8 cellular contexts compared by ENCODE assay signal in genomic region chr7:74454059-74454947, GRCh38. TPM values are rescaled to one million over a fixed set of nuclear protein-coding genes. Genes with fewer than 3 reads are reported as not detected.
DNase-seq lines count a peak whose midpoint lies in the region; ATAC-seq, FAIRE-seq and TF ChIP-seq lines count a peak whose summit lies in the region.

No MANE protein-coding gene starts in this region.

- H4K20me1 ChIP-seq in DND-41 (ENCODE audit: insufficient read depth, low read length), result 0 out of 2 replicates have a peak, but pooled peaks cover 3% of the 10 kb centered on the region

- peaks cover 0 to 5% (median 0%) of the 10 kb centered on the region in 5 donors for H3K36me3 Mint-ChIP-seq in naive thymus-derived CD4-positive, alpha-beta T cell
- peaks cover 0 to 3% of the 10 kb centered on the region in 2 donors for H3K36me3 Mint-ChIP-seq in CD14-positive monocyte

- H3K4me3 ChIP-seq in DND-41 (ENCODE audit: low read depth in 1 of 2, low read length in 2 of 2) (peak overlapping the region; percentile 23 to 56; a peak in 3 of 4 replicates), RWPE2 (ENCODE audit: severe bottlenecking) (peak overlapping the region; percentile 53), endocrine pancreas (ENCODE audit: control insufficient read depth, insufficient read depth, low read length) (no peak overlapping the region)
- H3K4me3 ChIP-seq in naive thymus-derived CD4-positive, alpha-beta T cell (ENCODE audit: low read length), result no peak overlapping the region

- DNase-seq in DND-41, result no peak
- no peak for DNase-seq in RWPE2 (ENCODE audit: low spot score)
- peak in 2 of 9 donors; percentile 22 to 50 for DNase-seq in naive thymus-derived CD4-positive, alpha-beta T cell
- no peak for DNase-seq in NCI-H2081 treated with DMSO at 0.1 percent for 48 hours (lab: John Stamatoyannopoulos, UW)
- no peak for DNase-seq in CD14-positive monocyte (ENCODE audit: low spot score)
- DNase-seq in HTR-8/SVneo (ENCODE audit: insufficient read length, low spot score), result no peak

- H3K9ac ChIP-seq in DND-41 (ENCODE audit: low read depth, low read length) (peak overlapping the region; percentile 68), endocrine pancreas (ENCODE audit: control insufficient read depth, insufficient read depth, low read length) (peak overlapping the region; percentile 87)

- peaks cover 8 to 19% (median 14%) of the 10 kb centered on the region in 7 donors for H3K4me1 Mint-ChIP-seq in naive thymus-derived CD4-positive, alpha-beta T cell
- peaks cover 13% of the 10 kb centered on the region for H3K4me1 Mint-ChIP-seq in CD14-positive monocyte

- H3K4me1 ChIP-seq in DND-41 (ENCODE audit: insufficient read depth, low read length) (peaks cover 27% of the 10 kb centered on the region), RWPE2 (ENCODE audit: insufficient read depth, poor library complexity, severe bottlenecking) (peaks cover 11% of the 10 kb centered on the region), endocrine pancreas (ENCODE audit: control insufficient read depth, insufficient read depth, low read length) (no peaks in the 10 kb centered on the region)
- H3K4me1 ChIP-seq in naive thymus-derived CD4-positive, alpha-beta T cell (ENCODE audit: control insufficient read depth in 2 of 2, insufficient read depth in 2 of 2, low read length in 2 of 2), result peaks cover 0 to 5% of the 10 kb centered on the region in 2 donors

- TF ChIP-seq CTCF in DND-41 (IDR thresholded peaks at IDR 0.05; ENCODE audit: borderline replicate concordance, extremely low read depth, low read length, poor library complexity, severe bottlenecking) (no peak), RWPE2 (IDR thresholded peaks at IDR 0.05; ENCODE audit: poor library complexity, severe bottlenecking) (no peak), CD14-positive monocyte (IDR thresholded peaks at IDR 0.05) (no peak)

- H3K27ac ChIP-seq in DND-41 (ENCODE audit: low read length), result peak overlapping the region; percentile 18; the same call in 1 of the 2 replicates
- H3K27ac ChIP-seq in RWPE2 (ENCODE audit: poor library complexity, severe bottlenecking), result peak overlapping the region; percentile 92
- H3K27ac ChIP-seq in naive thymus-derived CD4-positive, alpha-beta T cell (ENCODE audit: low read depth, low read length), result no peak overlapping the region

- H3K9me3 ChIP-seq in DND-41 (ENCODE audit: insufficient read depth, low read length, severe bottlenecking) (no peaks in the 10 kb centered on the region), RWPE2 (ENCODE audit: severe bottlenecking) (no peaks in the 10 kb centered on the region), endocrine pancreas (ENCODE audit: control insufficient read depth, low read length) (no peaks in the 10 kb centered on the region)
- H3K9me3 ChIP-seq in naive thymus-derived CD4-positive, alpha-beta T cell (ENCODE audit: control insufficient read depth in 2 of 3, low read length in 3 of 3), result no peaks in the 10 kb centered on the region

- intact Hi-C loops in naive thymus-derived CD4-positive, alpha-beta T cell (cut with micrococcal nuclease), result loop anchor here in 1 of 2 donors (1.0 to 10.0 kb wide), 3 partner anchors 200 to 1280 kb away; partner anchors contain the start of genes HIP1 and RFC2
- intact Hi-C loops in CD14-positive monocyte (cut with micrococcal nuclease), result loop anchor here (5.0 kb wide), 4 partner anchors 38 to 113 kb away; no protein-coding TSS in a partner anchor

- CTCF ChIA-PET in naive thymus-derived CD4-positive, alpha-beta T cell (lab: Charles Lee), result no interaction called here

- H3K79me2 ChIP-seq in DND-41 (ENCODE audit: insufficient read depth, low read length), result peaks cover 36% of the 10 kb centered on the region

- H3K9me3 Mint-ChIP-seq in naive thymus-derived CD4-positive, alpha-beta T cell, result peaks cover 0 to 5% (median 0%) of the 10 kb centered on the region in 11 donors
- peaks cover 0 to 10% (median 9%) of the 10 kb centered on the region in 7 donors for H3K9me3 Mint-ChIP-seq in CD14-positive monocyte

- H3K4me2 ChIP-seq in DND-41 (ENCODE audit: insufficient read depth, low read length), result peak overlapping the region; percentile 60

- no peak for ATAC-seq in DND-41 (ENCODE audit: insufficient read depth, low read depth)
- ATAC-seq in RWPE2 (ENCODE audit: low read depth), result no peak
- ATAC-seq in naive thymus-derived CD4-positive, alpha-beta T cell, result no peak
- ATAC-seq in GM19351 (IDR thresholded peaks at IDR 0.05; ENCODE audit: unreplicated experiment), result no peak

- no peaks in the 10 kb centered on the region for H3K27me3 ChIP-seq in DND-41 (ENCODE audit: insufficient read depth, low read length, poor library complexity)
- no peaks in the 10 kb centered on the region for H3K27me3 ChIP-seq in RWPE2 (ENCODE audit: insufficient read depth, poor library complexity, severe bottlenecking)
- H3K27me3 ChIP-seq in endocrine pancreas (ENCODE audit: control insufficient read depth, insufficient read depth, low read length), result no peaks in the 10 kb centered on the region
- no peaks in the 10 kb centered on the region for H3K27me3 ChIP-seq in naive thymus-derived CD4-positive, alpha-beta T cell (ENCODE audit: control insufficient read depth in 2 of 2, insufficient read depth in 2 of 2, low read length in 2 of 2)

- no peak overlapping the region for H2AFZ ChIP-seq in DND-41 (ENCODE audit: low read depth, low read length)

- FAIRE-seq in HTR-8/SVneo (lab: Jason Lieb, UNC), result no peak

- peak overlapping the region in 7 of 10 donors; percentile 26 to 87 (median 47) for H3K4me3 Mint-ChIP-seq in naive thymus-derived CD4-positive, alpha-beta T cell
- H3K4me3 Mint-ChIP-seq in CD14-positive monocyte, result no peak overlapping the region

- H3K27me3 Mint-ChIP-seq in naive thymus-derived CD4-positive, alpha-beta T cell, result peaks cover 0 to 35% (median 0%) of the 10 kb centered on the region in 5 donors
- peaks cover 30 to 43% (median 43%) of the 10 kb centered on the region in 3 donors for H3K27me3 Mint-ChIP-seq in CD14-positive monocyte (ENCODE audit: low read depth in 3 of 3)

- POLR2A ChIA-PET in naive thymus-derived CD4-positive, alpha-beta T cell (lab: Charles Lee), result no interaction called here

- H3K27ac Mint-ChIP-seq in naive thymus-derived CD4-positive, alpha-beta T cell, result peak overlapping the region in 2 of 9 donors; percentile 57 to 65
- H3K27ac Mint-ChIP-seq in CD14-positive monocyte, result no peak overlapping the region

- H3K36me3 ChIP-seq in DND-41 (ENCODE audit: insufficient read depth, low read length), result no peaks in the 10 kb centered on the region
- peaks cover 6% of the 10 kb centered on the region; the same call in 1 of the 2 replicates for H3K36me3 ChIP-seq in RWPE2 (ENCODE audit: low read depth)
- H3K36me3 ChIP-seq in endocrine pancreas (ENCODE audit: control insufficient read depth, insufficient read depth, low read length), result no peaks in the 10 kb centered on the region
- no peaks in the 10 kb centered on the region for H3K36me3 ChIP-seq in naive thymus-derived CD4-positive, alpha-beta T cell (ENCODE audit: control insufficient read depth in 2 of 3, insufficient read depth in 3 of 3, low read length in 3 of 3)

RNA-seq across cellular contexts. Expression of gene GTF2IRD1, which starts 0.6 kb away (rescaled TPM):
- total RNA-seq in naive thymus-derived CD4-positive, alpha-beta T cell, result 1 to 10 TPM in 2 of 5 experiments, under 1 TPM in 3; 0.82 to 5.6 (median 0.93) TPM
- under 1 TPM in 1 of 2 donors, not detected in 1; 0.07 TPM for polyA plus RNA-seq in naive thymus-derived CD4-positive, alpha-beta T cell
- polyA plus RNA-seq in CD14-positive monocyte, result not detected

Comparison
In these comparisons a context has a peak if more than half of its experiments do, and no peak if none do; other contexts are left out.
1. H3K4me3 ChIP-seq: peak in DND-41 (2 of 2) and RWPE2 (single experiment); none in endocrine pancreas (single experiment) and naive thymus-derived CD4-positive, alpha-beta T cell (single experiment).
2. H3K4me3 Mint-ChIP-seq: peak in naive thymus-derived CD4-positive, alpha-beta T cell (7 of 10); none in CD14-positive monocyte (0 of 2).